ENCODE assay signal across 16 cellular contexts in the genomic region with DNA sequence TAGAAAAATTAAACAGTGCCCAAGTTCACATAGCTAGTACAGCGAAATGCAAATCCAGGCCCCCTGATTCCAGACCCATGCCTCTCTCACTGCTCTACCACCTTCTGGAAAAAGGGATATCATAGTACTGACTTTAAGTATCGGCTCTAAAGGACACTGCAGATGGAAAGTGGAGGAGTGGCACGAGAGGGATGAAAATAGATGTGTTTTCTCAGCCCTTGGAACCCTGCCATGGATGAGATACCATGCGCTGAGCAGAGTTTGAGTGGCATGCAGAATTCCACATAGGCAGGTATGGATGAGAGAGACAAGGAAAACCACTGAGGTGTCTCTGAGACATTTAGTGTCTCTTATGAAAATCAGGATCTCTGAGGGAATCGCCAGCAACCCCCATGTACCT. TPM values are rescaled to one million over a fixed set of nuclear protein-coding genes. Genes with fewer than 3 reads are reported as not detected.
DNase-seq lines count a peak whose midpoint lies in the region; ATAC-seq and TF ChIP-seq lines count a peak whose summit lies in the region.
"Had no signal": no experiment of that assay in that cellular context is flagged by ENCODE, and none has a peak within 500 bp of the region (broad histone marks: within the 10 kb centered on the region; RNA-seq: fewer than 3 reads in every experiment).

No MANE protein-coding gene starts in this region.

- H3K9me3 Mint-ChIP-seq in stimulated activated effector memory CD8-positive, alpha-beta T cell treated with anti-CD3 and anti-CD28 coated beads, Interleukin-12 subunit alpha, Interleukin-12 subunit beta, amount 100 ng/mL, for 72 hours: peaks cover 4% of the 10 kb centered on the region
- H3K9me3 Mint-ChIP-seq: H9 had no signal

- intact Hi-C loops in Right ventricle myocardium superior (cut with DNase I) (no loop called here), heart right ventricle (cut with DNase I) (no loop called here), right cardiac atrium (cut with DNase I) (no loop called here), colonic mucosa (cut with DNase I) (no loop called here)

- peaks cover 4 to 83% (median 38%) of the 10 kb centered on the region in 9 donors for H3K4me1 ChIP-seq in heart right ventricle
- H3K4me1 ChIP-seq in right cardiac atrium (ENCODE audit: control insufficient read depth, insufficient read depth, low read length): peaks cover 8% of the 10 kb centered on the region
- no peaks in the 10 kb centered on the region for H3K4me1 ChIP-seq in colonic mucosa

- DNase-seq in Right ventricle myocardium superior (no peak), heart right ventricle (peak in 1 of 2 donors; percentile 64), right cardiac atrium (no peak), superior temporal gyrus (ENCODE audit: extremely low spot score) (peak; percentile 16), colonic mucosa (no peak)
- DNase-seq in stimulated activated effector memory CD8-positive, alpha-beta T cell treated with anti-CD3 and anti-CD28 coated beads, Interleukin-12 subunit alpha, Interleukin-12 subunit beta, amount 100 ng/mL, for 72 hours (ENCODE audit: low spot score in 2 of 2): no peak
- DNase-seq: BE2C; CD4-positive, alpha-beta memory T cell; DMS79; GOT3; H9 had no signal

- H3K36me3 ChIP-seq in heart right ventricle (peaks cover 0 to 72% (median 24%) of the 10 kb centered on the region in 9 donors), colonic mucosa (no peaks in the 10 kb centered on the region)
- H3K36me3 ChIP-seq: BE2C had no signal

- TF ChIP-seq CTCF in heart right ventricle (IDR thresholded peaks at IDR 0.05) (no peak), colonic mucosa (IDR thresholded peaks at IDR 0.05) (no peak)

- no peaks in the 10 kb centered on the region for H3K36me3 Mint-ChIP-seq in stimulated activated effector memory CD8-positive, alpha-beta T cell treated with anti-CD3 and anti-CD28 coated beads, Interleukin-12 subunit alpha, Interleukin-12 subunit beta, amount 100 ng/mL, for 72 hours

- H3K27ac Mint-ChIP-seq in stimulated activated effector memory CD8-positive, alpha-beta T cell treated with anti-CD3 and anti-CD28 coated beads, Interleukin-12 subunit alpha, Interleukin-12 subunit beta, amount 100 ng/mL, for 72 hours: no peak overlapping the region
- H3K27ac Mint-ChIP-seq: CD4-positive, alpha-beta memory T cell; H9 had no signal

- no peak overlapping the region for H3K9ac ChIP-seq in colonic mucosa (ENCODE audit: low read depth in 2 of 2, low read length in 2 of 2)

- no peaks in the 10 kb centered on the region for H3K27me3 ChIP-seq in heart right ventricle
- H3K27me3 ChIP-seq in right cardiac atrium (ENCODE audit: control insufficient read depth, insufficient read depth): no peaks in the 10 kb centered on the region
- H3K27me3 ChIP-seq in colonic mucosa: no peaks in the 10 kb centered on the region
- H3K27me3 ChIP-seq: BE2C had no signal

- H3K4me3 ChIP-seq in heart right ventricle: no peak overlapping the region
- H3K4me3 ChIP-seq in right cardiac atrium (ENCODE audit: low read length): no peak overlapping the region
- H3K4me3 ChIP-seq in colonic mucosa: no peak overlapping the region
- H3K4me3 ChIP-seq: A549, GM12878 had no signal

- H3K4me3 Mint-ChIP-seq in stimulated activated effector memory CD8-positive, alpha-beta T cell treated with anti-CD3 and anti-CD28 coated beads, Interleukin-12 subunit alpha, Interleukin-12 subunit beta, amount 100 ng/mL, for 72 hours: no peak overlapping the region
- H3K4me3 Mint-ChIP-seq: CD4-positive, alpha-beta memory T cell; H9 had no signal

- peak overlapping the region in 6 of 10 donors; percentile 13 to 70 (median 56) for H3K27ac ChIP-seq in heart right ventricle
- no peak overlapping the region for H3K27ac ChIP-seq in right cardiac atrium (ENCODE audit: low read length)
- no peak overlapping the region for H3K27ac ChIP-seq in colonic mucosa
- H3K27ac ChIP-seq: A549, C4-2B had no signal

- ATAC-seq in Right ventricle myocardium superior (ENCODE audit: poor library complexity): peak; percentile 62
- peak; percentile 51 to 87 (median 64) for ATAC-seq in heart right ventricle
- peak; percentile 50 to 52 for ATAC-seq in right cardiac atrium
- no peak for ATAC-seq in stimulated activated effector memory CD8-positive, alpha-beta T cell treated with anti-CD3 and anti-CD28 coated beads, Interleukin-12 subunit alpha, Interleukin-12 subunit beta, amount 100 ng/mL, for 72 hours
- ATAC-seq: A549, GM12878 had no signal

- 44 to 51% methylated on average over 5 of the region's 5 CpGs for WGBS in heart right ventricle, 2 donors
- 43% methylated on average over 5 of the region's 5 CpGs for WGBS in right cardiac atrium

- H3K4me1 Mint-ChIP-seq in stimulated activated effector memory CD8-positive, alpha-beta T cell treated with anti-CD3 and anti-CD28 coated beads, Interleukin-12 subunit alpha, Interleukin-12 subunit beta, amount 100 ng/mL, for 72 hours: no peaks in the 10 kb centered on the region
- H3K4me1 Mint-ChIP-seq: CD4-positive, alpha-beta memory T cell had no signal

- H3K9me3 ChIP-seq in heart right ventricle (no peaks in the 10 kb centered on the region), right cardiac atrium (ENCODE audit: control insufficient read depth, low read length) (no peaks in the 10 kb centered on the region), colonic mucosa (no peaks in the 10 kb centered on the region)
- H3K9me3 ChIP-seq: BE2C had no signal

RNA-seq across cellular contexts. Expression of gene CKMT2, which starts 18.8 kb away (rescaled TPM):
- total RNA-seq in Right ventricle myocardium superior: 1,933 TPM
- 1,000 to 10,000 TPM; 1,320 to 2,236 (median 1,671) TPM for total RNA-seq in heart right ventricle
- 1,000 to 10,000 TPM; 1,088 to 2,104 TPM for polyA plus RNA-seq in heart right ventricle
- total RNA-seq in right cardiac atrium: 1,000 to 10,000 TPM in 1 of 4 donors, 100 to 1,000 TPM in 3; 816 to 1,016 (median 864) TPM
- 1,778 TPM for polyA plus RNA-seq in right cardiac atrium
- total RNA-seq in colonic mucosa: 1 to 10 TPM in 1 of 2 donors, under 1 TPM in 1; 0.40 to 2.0 TPM
- total RNA-seq: CD4-positive, alpha-beta memory T cell; G401; GM12878; HT1080 had no signal
- polyA plus RNA-seq: A549; CD4-positive, alpha-beta memory T cell had no signal

RNA-seq across cellular contexts. Expression of gene ZCCHC9, which starts 49.5 kb away (rescaled TPM):
- total RNA-seq in Right ventricle myocardium superior: 9.9 TPM
- 10 to 100 TPM in 8 of 10 donors, 1 to 10 TPM in 2; 8.5 to 19.3 (median 11.0) TPM for total RNA-seq in heart right ventricle
- polyA plus RNA-seq in heart right ventricle: 10 to 100 TPM; 11.6 to 25.7 TPM
- 10 to 100 TPM; 13.0 to 17.0 (median 13.8) TPM for total RNA-seq in right cardiac atrium
- polyA plus RNA-seq in right cardiac atrium: 17.3 TPM
- total RNA-seq in colonic mucosa: 10 to 100 TPM; 21.7 to 24.9 TPM

Comparison
In these comparisons a context has a peak if more than half of its experiments do, and no peak if none do; other contexts are left out.
1. H3K27ac ChIP-seq: peak in heart right ventricle (6 of 10); none in right cardiac atrium (single experiment) and colonic mucosa (single experiment).
2. RNA of gene CKMT2, which starts 18.8 kb away (total RNA-seq): 1,933 TPM in Right ventricle myocardium superior (single experiment), 1,320 to 2,236 TPM in heart right ventricle and 816 to 1,016 TPM in right cardiac atrium; 0.40 to 2.0 TPM in colonic mucosa; every median in the first group is over 100 times any median in the second.